Comparison of ENCODE assay signal across 10 cellular contexts in the genomic region with DNA sequence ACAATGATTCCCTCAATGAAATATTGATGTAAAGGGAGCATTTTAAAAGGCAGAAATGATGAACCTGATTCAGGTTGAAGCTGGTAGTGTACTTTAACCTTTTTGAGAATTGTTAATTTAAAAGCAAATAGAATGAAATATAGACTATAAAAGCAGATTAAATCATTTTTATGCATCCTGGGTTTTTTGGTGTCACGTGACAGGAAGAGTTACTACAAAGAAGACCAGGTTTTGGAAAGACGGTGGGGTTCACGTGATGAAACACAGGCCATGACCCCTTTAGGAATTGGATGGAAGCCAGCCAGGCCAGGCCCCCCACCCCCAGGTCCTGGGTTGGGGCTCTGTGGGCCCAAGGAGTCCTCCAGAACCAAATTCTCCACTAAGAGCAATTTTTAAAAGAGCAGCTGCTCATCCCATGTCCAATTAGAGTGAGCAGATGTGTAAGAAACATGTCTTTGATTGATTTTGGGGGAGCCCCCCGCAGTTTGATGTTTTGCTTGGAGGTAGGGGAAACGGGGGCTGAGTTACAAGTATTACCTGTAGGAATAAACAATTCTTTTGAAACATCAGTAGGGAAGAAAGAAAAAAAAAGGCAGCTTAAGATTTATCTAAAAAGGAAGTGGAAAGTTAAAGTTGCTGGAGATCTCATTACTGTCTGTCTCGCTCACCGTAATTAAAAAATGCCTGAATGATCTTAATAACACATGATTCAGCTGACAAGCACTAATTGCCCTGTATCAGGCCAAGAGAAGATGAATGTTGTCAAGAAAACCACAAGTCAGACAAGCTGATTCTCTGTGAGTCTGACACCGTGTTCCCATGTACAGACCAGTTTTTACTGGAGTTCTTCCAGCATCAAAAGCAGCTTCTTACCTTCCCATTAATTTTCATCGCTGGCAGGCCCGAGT.
A peak's percentile ranks its signal among the peaks of the same experiment; 100 is the strongest.
DNase-seq lines count a peak whose midpoint lies in the region; ATAC-seq and TF ChIP-seq lines count a peak whose summit lies in the region.
"Had no signal": no experiment of that assay in that cellular context is flagged by ENCODE, and none has a peak within 500 bp of the region (broad histone marks: within the 10 kb centered on the region; RNA-seq: fewer than 3 reads in every experiment).

No MANE protein-coding gene starts in this region.

- H3K9ac ChIP-seq in adipocyte (ENCODE audit: low read length): no peak overlapping the region

- no peaks in the 10 kb centered on the region for H3K9me3 ChIP-seq in cardiac muscle cell (ENCODE audit: low read depth)
- H3K9me3 ChIP-seq in adipocyte (ENCODE audit: control insufficient read depth, low read length): no peaks in the 10 kb centered on the region
- H3K9me3 ChIP-seq: adrenal gland had no signal

- H3K36me3 ChIP-seq in cardiac muscle cell: no peaks in the 10 kb centered on the region
- no peaks in the 10 kb centered on the region for H3K36me3 ChIP-seq in adipocyte (ENCODE audit: control insufficient read depth, insufficient read depth, low read length, severe bottlenecking)
- H3K36me3 ChIP-seq in kidney epithelial cell (ENCODE audit: control insufficient read depth, insufficient read depth, low read length): no peaks in the 10 kb centered on the region
- H3K36me3 ChIP-seq: adrenal gland had no signal

- no peak overlapping the region for H3K4me3 ChIP-seq in cardiac muscle cell
- H3K4me3 ChIP-seq in adipocyte (ENCODE audit: low read length): no peak overlapping the region
- no peak overlapping the region for H3K4me3 ChIP-seq in kidney epithelial cell (ENCODE audit: low read depth, low read length)
- H3K4me3 ChIP-seq: adrenal gland had no signal

- no peak for TF ChIP-seq CTCF in cardiac muscle cell (IDR thresholded peaks at IDR 0.05; ENCODE audit: low read depth, low read length)
- TF ChIP-seq CTCF in kidney epithelial cell (IDR thresholded peaks at IDR 0.05; ENCODE audit: insufficient read depth, low read length, poor library complexity, severe bottlenecking): no peak
- no peak for TF ChIP-seq CTCF in type B pancreatic cell (conservative IDR thresholded peaks at IDR 0.05)

- peaks cover 61% of the 10 kb centered on the region for H3K4me1 Mint-ChIP-seq in type B pancreatic cell (ENCODE audit: unreplicated experiment)

- peaks cover 24% of the 10 kb centered on the region for H3K4me1 ChIP-seq in cardiac muscle cell (ENCODE audit: low read depth)
- H3K4me1 ChIP-seq in adipocyte (ENCODE audit: control insufficient read depth, insufficient read depth, low read length): peaks cover 26% of the 10 kb centered on the region

- peak overlapping the region; percentile 57 for H3K27ac ChIP-seq in cardiac muscle cell
- H3K27ac ChIP-seq: adrenal gland had no signal

- no peaks in the 10 kb centered on the region for H3K27me3 Mint-ChIP-seq in type B pancreatic cell

- no peaks in the 10 kb centered on the region for H3K27me3 ChIP-seq in cardiac muscle cell
- H3K27me3 ChIP-seq in adipocyte (replicated peaks; ENCODE audit: control insufficient read depth, insufficient read depth, low read length): no peaks in the 10 kb centered on the region
- H3K27me3 ChIP-seq in kidney epithelial cell (ENCODE audit: control insufficient read depth, insufficient read depth, low read length): no peaks in the 10 kb centered on the region
- H3K27me3 ChIP-seq: adrenal gland had no signal

- peak overlapping the region; percentile 98 for H3K27ac Mint-ChIP-seq in type B pancreatic cell

- H3K4me3 Mint-ChIP-seq in type B pancreatic cell: peak overlapping the region; percentile 50

- no peak for TF ChIP-seq POLR2A in GM18505 (IDR thresholded peaks at IDR 0.05; ENCODE audit: borderline replicate concordance, extremely low read depth, insufficient read depth, insufficient read length)

- peaks cover 3% of the 10 kb centered on the region for H3K36me3 Mint-ChIP-seq in type B pancreatic cell

- DNase-seq in cardiac muscle cell (ENCODE audit: low read depth in 1 of 2, low spot score in 1 of 2) (peak in 1 of 2 donors; percentile 59), cardiac septum (ENCODE audit: low spot score) (no peak), adipocyte (ENCODE audit: low read depth) (peak; percentile 41), kidney epithelial cell (ENCODE audit: low read depth) (peak; percentile 65), type B pancreatic cell (ENCODE audit: extremely low spot score, unreplicated experiment) (no peak), foreskin melanocyte (no peak)
- DNase-seq in NK-92 treated with Interleukin-12 subunit alpha and Interleukin-12 subunit beta, amount 100 ng/mL, for 24 hours (lab: John Stamatoyannopoulos, UW): no peak
- DNase-seq: adrenal gland, DND-41 had no signal

- H3K9me3 Mint-ChIP-seq in type B pancreatic cell: peaks cover 4% of the 10 kb centered on the region

- intact Hi-C loops in cardiac septum (cut with DNase I): no loop called here

- ATAC-seq in GM18505 (IDR thresholded peaks at IDR 0.05; ENCODE audit: unreplicated experiment): no peak

Comparison
In these comparisons a context has a peak if more than half of its experiments do, and no peak if none do; other contexts are left out.
1. DNase-seq: peak in adipocyte (single experiment) and kidney epithelial cell (single experiment); none in cardiac septum (single experiment), type B pancreatic cell (single experiment), foreskin melanocyte (single experiment) and NK-92 treated with Interleukin-12 subunit alpha and Interleukin-12 subunit beta, amount 100 ng/mL, for 24 hours (single experiment).